Comparison of ENCODE assay signal across 19 cellular contexts in the genomic region with DNA sequence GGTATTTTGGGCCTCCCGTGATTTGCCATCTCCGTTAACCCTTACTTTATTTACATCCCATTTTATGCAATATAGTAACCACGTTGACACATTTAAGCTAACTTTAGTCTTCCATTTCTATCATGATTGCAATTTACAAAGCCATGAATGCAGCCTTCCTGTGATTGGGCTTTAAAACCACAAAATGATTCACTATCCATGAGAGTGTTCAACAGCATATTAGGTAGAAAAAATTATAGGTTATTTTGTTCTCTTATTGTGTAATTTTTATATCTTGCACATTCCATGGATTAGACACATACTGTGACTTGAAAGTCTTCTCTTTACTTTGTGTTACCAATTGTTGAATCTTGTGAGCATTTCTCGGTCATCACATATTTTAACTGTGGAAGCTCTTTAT.
DNase-seq lines count a peak whose midpoint lies in the region; ATAC-seq and TF ChIP-seq lines count a peak whose summit lies in the region.
"Had no signal": no experiment of that assay in that cellular context is flagged by ENCODE, and none has a peak within 500 bp of the region (broad histone marks: within the 10 kb centered on the region; RNA-seq: fewer than 3 reads in every experiment).

No MANE protein-coding gene starts in this region.

- H3K27ac ChIP-seq in foreskin keratinocyte = no peak overlapping the region
- no peak overlapping the region for H3K27ac ChIP-seq in suprapubic skin
- H3K27ac ChIP-seq: PC-9, WERI-Rb-1 had no signal

- H3K9me3 ChIP-seq in adipocyte (ENCODE audit: control insufficient read depth, low read length) (no peaks in the 10 kb centered on the region), suprapubic skin (no peaks in the 10 kb centered on the region)
- H3K9me3 ChIP-seq: BE2C had no signal

- H3K4me1 ChIP-seq in adipocyte (ENCODE audit: control insufficient read depth, insufficient read depth, low read length) (peaks cover 49% of the 10 kb centered on the region), foreskin keratinocyte (no peaks in the 10 kb centered on the region), suprapubic skin (no peaks in the 10 kb centered on the region)

- no peak overlapping the region for H3K4me3 ChIP-seq in adipocyte (ENCODE audit: low read length)
- no peak overlapping the region for H3K4me3 ChIP-seq in suprapubic skin
- H3K4me3 ChIP-seq: lung, PC-9 had no signal

- peak; percentile 62 for ATAC-seq in foreskin keratinocyte
- ATAC-seq: naive thymus-derived CD8-positive, alpha-beta T cell had no signal

- TF ChIP-seq CTCF in foreskin keratinocyte (conservative IDR thresholded peaks at IDR 0.05) (no peak), suprapubic skin (IDR thresholded peaks at IDR 0.05) (no peak)

- H3K36me3 ChIP-seq in adipocyte (ENCODE audit: control insufficient read depth, insufficient read depth, low read length, severe bottlenecking) = no peaks in the 10 kb centered on the region
- H3K36me3 ChIP-seq in suprapubic skin = no peaks in the 10 kb centered on the region
- H3K36me3 ChIP-seq: BE2C, WERI-Rb-1 had no signal

- H3K9ac ChIP-seq in adipocyte (ENCODE audit: low read length) = no peak overlapping the region

- no peak for TF ChIP-seq EP300 in suprapubic skin (IDR thresholded peaks at IDR 0.05)

- DNase-seq in EL (peak; percentile 55), LHCN-M2 (ENCODE audit: low read depth) (peak; percentile 73), adipocyte (ENCODE audit: low read depth) (peak; percentile 42), foreskin keratinocyte (peak in 1 of 2 donors; percentile 46), COLO829 (ENCODE audit: low spot score) (no peak), GOT3 (lab: John Stamatoyannopoulos, UW) (no peak), suprapubic skin (ENCODE audit: low spot score in 2 of 2) (no peak)
- no peak for DNase-seq in stimulated activated CD4-positive, alpha-beta T cell treated with anti-CD3 and anti-CD28 coated beads, Interleukin-15, amount 100 ng/mL, for 24 hours
- DNase-seq: BE2C; DMS53; effector CD8-positive, alpha-beta T cell; foreskin melanocyte; KG1; naive thymus-derived CD8-positive, alpha-beta T cell; NCI-H187; NCI-H524; PC-9; WERI-Rb-1 had no signal

- 89% methylated on average over 4 of the region's 4 CpGs for WGBS in suprapubic skin

- H3K27me3 ChIP-seq in adipocyte (replicated peaks; ENCODE audit: control insufficient read depth, insufficient read depth, low read length) (no peaks in the 10 kb centered on the region), foreskin keratinocyte (no peaks in the 10 kb centered on the region), suprapubic skin (no peaks in the 10 kb centered on the region)
- H3K27me3 ChIP-seq: BE2C had no signal

- no peak for TF ChIP-seq POLR2A in suprapubic skin (IDR thresholded peaks at IDR 0.05)

Comparison
In these comparisons a context has a peak if more than half of its experiments do, and no peak if none do; other contexts are left out.
1. DNase-seq: peak in EL (single experiment), LHCN-M2 (single experiment) and adipocyte (single experiment); none in COLO829 (single experiment), GOT3 (single experiment), stimulated activated CD4-positive, alpha-beta T cell treated with anti-CD3 and anti-CD28 coated beads, Interleukin-15, amount 100 ng/mL, for 24 hours (single experiment) and suprapubic skin (0 of 2).